Comparison of ENCODE assay signal across 19 cellular contexts in the genomic region with DNA sequence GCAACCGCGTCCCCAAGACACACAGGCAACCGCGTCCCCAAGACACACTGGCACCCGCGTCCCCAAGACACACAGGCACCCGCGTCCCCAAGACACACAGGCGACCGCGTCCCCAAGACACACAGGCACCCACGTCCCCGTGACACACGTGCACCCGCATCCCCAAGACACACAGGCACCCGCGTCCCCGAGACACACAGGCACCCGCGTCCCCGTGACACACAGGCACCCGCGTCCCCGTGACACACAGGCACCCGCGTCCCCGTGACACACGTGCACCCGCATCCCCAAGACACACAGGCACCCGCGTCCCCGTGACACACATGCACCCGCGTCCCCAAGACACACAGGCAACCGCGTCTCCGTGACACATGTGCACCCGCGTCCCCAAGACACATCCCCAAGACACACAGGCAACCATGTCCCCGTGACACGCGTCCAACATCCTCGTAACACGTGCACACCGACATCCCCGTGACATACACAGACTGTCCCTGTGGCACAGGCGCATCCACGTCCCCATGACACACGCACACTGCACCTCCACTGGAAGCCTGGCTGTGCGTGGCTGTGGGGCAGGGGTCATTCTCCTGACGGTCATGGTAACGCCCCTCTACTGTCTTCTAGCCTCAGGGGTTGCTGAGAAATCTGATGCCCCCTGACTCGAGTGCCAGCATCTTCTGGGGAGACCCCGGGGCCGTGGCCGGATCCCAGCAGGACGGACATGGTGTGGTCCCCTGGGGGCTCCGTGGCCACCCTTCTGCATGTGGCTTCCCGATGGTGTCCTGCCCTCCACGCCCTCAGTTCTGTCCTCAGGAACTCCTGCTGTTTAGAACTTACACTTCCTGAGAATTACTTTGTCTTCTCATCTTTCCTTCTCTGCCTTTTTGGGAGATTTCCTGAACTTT. TPM values are rescaled to one million over a fixed set of nuclear protein-coding genes. Genes with fewer than 3 reads are reported as not detected.
"Had no signal": no experiment of that assay in that cellular context is flagged by ENCODE, and none has a peak within 500 bp of the region (broad histone marks: within the 10 kb centered on the region; RNA-seq: fewer than 3 reads in every experiment).

No MANE protein-coding gene starts in this region.

- H3K4me3 ChIP-seq: body of pancreas, gastrocnemius medialis, lower lobe of right lung, psoas muscle, right lobe of liver, upper lobe of left lung had no signal

- H3K36me3 ChIP-seq: gastrocnemius medialis, lower lobe of right lung, right lobe of liver had no signal

- FAIRE-seq: colon, small intestine had no signal

- ATAC-seq: body of pancreas, gastrocnemius medialis, lower lobe of right lung, psoas muscle had no signal

- H3K4me1 ChIP-seq: body of pancreas, gastrocnemius medialis, lower lobe of right lung, psoas muscle had no signal

- H3K27ac ChIP-seq: body of pancreas, gastrocnemius medialis, lower lobe of right lung, psoas muscle, right lobe of liver, upper lobe of left lung, VCaP had no signal

- DNase-seq: activated CD4-positive, alpha-beta T cell treated with anti-CD3 and anti-CD28 coated beads, Interleukin-2, amount 50 U/mL, for 1 hour; activated CD4-positive, CD25-positive, alpha-beta regulatory T cell treated with anti-CD3 and anti-CD28 coated beads, Interleukin-2, amount 50 U/mL, for 72 hours; activated CD8-positive, alpha-beta memory T cell treated with anti-CD3 and anti-CD28 coated beads, Interleukin-2, amount 50 U/mL, for 4 hours; activated T-cell treated with anti-CD3 and anti-CD28 coated beads, Interleukin-2, amount 50 U/mL, for 4 hours; body of pancreas; erythroblast; gastrocnemius medialis; lower lobe of right lung; right lobe of liver; small intestine had no signal

- H3K27me3 ChIP-seq: body of pancreas, gastrocnemius medialis, right lobe of liver, upper lobe of left lung had no signal

- H3K9me3 ChIP-seq: body of pancreas, gastrocnemius medialis, lower lobe of right lung, psoas muscle, right lobe of liver, upper lobe of left lung had no signal

RNA-seq across cellular contexts. Expression of a gene that starts 42.3 kb away (rescaled TPM):
- total RNA-seq: activated naive CD4-positive, alpha-beta T cell treated with anti-CD3 and anti-CD28 coated beads for 36 hours; activated T-cell treated with anti-CD3 and anti-CD28 coated beads, Interleukin-2, amount 50 U/mL, for 4 hours; cardiac septum; osteoblast; psoas muscle; temporal lobe had no signal
- polyA plus RNA-seq: neural cell had no signal
